Comparison of ENCODE assay signal across 8 cellular contexts in the genomic region with DNA sequence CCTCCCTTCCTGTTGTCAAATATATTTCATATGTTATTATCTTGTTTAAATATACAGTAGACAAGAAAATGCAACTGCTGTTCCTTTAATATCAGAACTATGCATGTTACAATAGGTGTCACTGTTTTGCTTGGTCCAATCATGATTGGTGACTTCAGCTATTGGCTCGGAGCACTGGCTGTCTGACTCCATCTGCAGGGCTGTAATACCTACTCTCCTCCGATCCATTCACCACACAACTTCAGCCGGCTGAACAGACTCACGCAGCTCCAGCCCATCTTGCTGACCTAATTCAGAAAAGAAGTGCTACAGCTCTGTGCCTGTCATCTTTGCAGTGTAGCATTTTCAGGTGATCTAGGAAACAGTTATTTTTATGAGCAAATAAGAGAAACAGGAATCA. TPM values are rescaled to one million over a fixed set of nuclear protein-coding genes. Genes with fewer than 3 reads are reported as not detected.
A peak's percentile ranks its signal among the peaks of the same experiment; 100 is the strongest.
DNase-seq lines count a peak whose midpoint lies in the region; ATAC-seq, FAIRE-seq and TF ChIP-seq lines count a peak whose summit lies in the region.

TSS of gene BTBD3 (plus strand) at position 231 of the 400 bp plus-strand sequence. CDS start 383 bp downstream, outside the sequence.

- CTCF ChIA-PET in H1 (lab: Charles Lee; ENCODE audit: partially characterized antibody), result interaction anchor here (1.0 to 1.5 kb wide), 2 partner anchors 11 to 242 kb away, joined by 3 to 4 read pairs; no protein-coding TSS in a partner anchor

- no peak within 1 kb of the TSS for H3K4ac ChIP-seq in H1 (replicated peaks; ENCODE audit: insufficient read length, low read depth, low read length)

- no peak within 1 kb of the TSS for H4K5ac ChIP-seq in H1 (ENCODE audit: insufficient read length, low read depth, low read length)

- no peak for FAIRE-seq in H1 (lab: Jason Lieb, UNC)

- H3K14ac ChIP-seq in H1 (ENCODE audit: insufficient read length), result no peak within 1 kb of the TSS

- POLR2A ChIA-PET in H1 (lab: Charles Lee; ENCODE audit: partially characterized antibody), result no interaction called here

- peak; percentile 57 for ATAC-seq in HG03025 (IDR thresholded peaks at IDR 0.05; ENCODE audit: low FRiP score, unreplicated experiment)

- H3K27ac ChIP-seq in H1 (ENCODE audit: low read depth, low read length) (no peak within 1 kb of the TSS), tibial nerve (peak within 1 kb of the TSS in 2 of 4 donors; percentile 60 to 64)

- H3K56ac ChIP-seq in H1 (replicated peaks; ENCODE audit: insufficient read length, low read depth, low read length), result no peak within 1 kb of the TSS

- DNase-seq in GM13976 (ENCODE audit: low spot score) (peak; percentile 6), NCI-H774 (lab: John Stamatoyannopoulos, UW) (peak; percentile 75), H1 (ENCODE audit: low read depth in 1 of 2, low spot score in 2 of 2) (no peak), medulla oblongata (ENCODE audit: extremely low spot score) (peak; percentile 81), tibial nerve (ENCODE audit: low spot score in 2 of 2) (no peak)
- no peak for DNase-seq in stimulated activated CD8-positive, alpha-beta memory T cell treated with anti-CD3 and anti-CD28 coated beads, Interleukin-4, amount 100 ng/mL, for 48 hours
- DNase-seq in activated naive CD4-positive, alpha-beta T cell treated with Interleukin-2 at 50 U/mL for 16 hours, result no peak

- H3K4me3 ChIP-seq in H1 (ENCODE audit: extremely low read depth in 1 of 4, insufficient read depth in 2 of 4, low read depth in 3 of 4, low read length in 4 of 4) (no peak within 1 kb of the TSS), tibial nerve (peak within 1 kb of the TSS; percentile 12 to 38 (median 13))

- TF ChIP-seq CTCF in GM13976 (IDR thresholded peaks at IDR 0.05; ENCODE audit: borderline replicate concordance, control extremely low read depth, extremely low read depth, insufficient read depth, missing control alignments) (no peak), H1 (IDR thresholded peaks at IDR 0.05; ENCODE audit: control extremely low read depth in 1 of 3, insufficient read depth in 1 of 3, low read depth in 1 of 3, low read length in 3 of 3) (no peak), tibial nerve (IDR thresholded peaks at IDR 0.05) (no peak)

- no peak within 1 kb of the TSS for H4K8ac ChIP-seq in H1 (ENCODE audit: extremely low read depth, insufficient read depth, low read length)

- H2BK5ac ChIP-seq in H1 (ENCODE audit: low read depth, low read length), result no peak within 1 kb of the TSS

- H2AFZ ChIP-seq in H1 (ENCODE audit: low read length), result no peak within 1 kb of the TSS

- in situ Hi-C loops in GM13976 (cut with MboI; ENCODE audit: low sequenced_read_pairs, unreplicated experiment), result no loop called here

- H3K18ac ChIP-seq in H1 (ENCODE audit: extremely low read depth, low read length), result no peak within 1 kb of the TSS

- no peaks in the 10 kb centered on the region; the same call in 1 of the 2 replicates for H3K79me1 ChIP-seq in H1 (ENCODE audit: low read depth, low read length)

- H3K4me2 ChIP-seq in H1 (ENCODE audit: insufficient read depth in 1 of 2, low read depth in 2 of 2, low read length in 2 of 2), result no peak within 1 kb of the TSS

- no peaks in the 10 kb centered on the region for H3K27me3 ChIP-seq in H1 (replicated peaks in 1 of 4; ENCODE audit: control insufficient read depth in 3 of 4, extremely low read depth in 1 of 4, insufficient read depth in 3 of 4, low read length in 3 of 4)
- no peaks in the 10 kb centered on the region for H3K27me3 ChIP-seq in tibial nerve

- H3K9me3 ChIP-seq in H1 (ENCODE audit: insufficient read depth in 2 of 2, low read depth in 1 of 2, low read length in 1 of 2), result no peaks in the 10 kb centered on the region
- no peaks in the 10 kb centered on the region for H3K9me3 ChIP-seq in tibial nerve

- H2BK20ac ChIP-seq in H1 (ENCODE audit: low read length), result no peak within 1 kb of the TSS

- no peak within 1 kb of the TSS for H4K91ac ChIP-seq in H1 (replicated peaks; ENCODE audit: insufficient read length, low read length)

- H3K9ac ChIP-seq in H1 (replicated peaks in 1 of 4; ENCODE audit: extremely low read depth in 1 of 4, low read depth in 3 of 4, low read length in 3 of 4), result no peak within 1 kb of the TSS

- H3K36me3 ChIP-seq in H1 (ENCODE audit: control insufficient read depth in 2 of 4, insufficient read depth in 4 of 4, low read length in 3 of 4), result peaks cover 2 to 18% (median 3%) of the 10 kb centered on the region in 4 experiments; a peak in 6 of 8 replicates
- H3K36me3 ChIP-seq in tibial nerve, result peaks cover 0 to 9% (median 0%) of the 10 kb centered on the region in 3 donors

- H2BK120ac ChIP-seq in H1 (replicated peaks; ENCODE audit: low read depth, low read length), result no peak within 1 kb of the TSS

- H2BK12ac ChIP-seq in H1 (ENCODE audit: low read depth, low read length), result no peak within 1 kb of the TSS

- H3K23ac ChIP-seq in H1 (ENCODE audit: insufficient read length), result no peak within 1 kb of the TSS

- no peak for TF ChIP-seq RAD21 in H1 (IDR thresholded peaks at IDR 0.05 in 1 of 2, conservative IDR thresholded peaks at IDR 0.05 in 1 of 2; ENCODE audit: low read depth in 2 of 2, low read length in 2 of 2)

- H4K20me1 ChIP-seq in H1 (replicated peaks in 1 of 2; ENCODE audit: control insufficient read depth in 1 of 2, insufficient read depth in 2 of 2, low read length in 2 of 2), result peaks cover 2 to 6% of the 10 kb centered on the region in 2 experiments

- no peak within 1 kb of the TSS for H2AK5ac ChIP-seq in H1 (ENCODE audit: low read depth, low read length)

- TF ChIP-seq POLR2A in H1 (IDR thresholded peaks at IDR 0.05; ENCODE audit: control extremely low read depth in 1 of 2, low read depth in 2 of 2, low read length in 2 of 2) (no peak), tibial nerve (IDR thresholded peaks at IDR 0.05) (no peak)

- TF ChIP-seq EP300 in H1 (IDR thresholded peaks at IDR 0.05; ENCODE audit: borderline replicate concordance in 1 of 2, low read depth in 2 of 2, low read length in 2 of 2) (no peak), tibial nerve (IDR thresholded peaks at IDR 0.05) (no peak)

- no peak within 1 kb of the TSS for H2BK15ac ChIP-seq in H1 (ENCODE audit: low read length)

- 79% methylated on average over 4 of the region's 4 CpGs; no CpG with 5 or more reads in 1 of the 2 experiments for WGBS in H1 (ENCODE audit: extremely low coverage in 1 of 2, insufficient coverage in 1 of 2, insufficient read length in 1 of 2, insufficient replicate concordance in 2 of 2, low coverage in 1 of 2, low lambda C conversion rate in 2 of 2, missing lambda C conversion rate in 1 of 2), 2 experiments
- WGBS in tibial nerve, 2 donors, result 1 to 7% methylated on average over 4 of the region's 4 CpGs

- H3K23me2 ChIP-seq in H1 (ENCODE audit: low read depth, low read length), result no peaks in the 10 kb centered on the region

- H3K79me2 ChIP-seq in H1 (ENCODE audit: control insufficient read depth in 1 of 2, insufficient read depth in 2 of 2, low read length in 2 of 2), result peaks cover 0 to 93% of the 10 kb centered on the region in 2 experiments; a peak in 3 of 4 replicates

- peaks cover 0 to 5% (median 1%) of the 10 kb centered on the region in 4 experiments; a peak in 3 of 7 replicates for H3K4me1 ChIP-seq in H1 (replicated peaks in 1 of 4; ENCODE audit: control insufficient read depth in 3 of 4, insufficient read depth in 4 of 4, low read length in 3 of 4)
- H3K4me1 ChIP-seq in tibial nerve, result peaks cover 0 to 38% (median 2%) of the 10 kb centered on the region in 4 donors

TF ChIP-seq in H1, 55 proteins besides CTCF, POLR2A, EP300 and RAD21:
- no peak for TF ChIP-seq GTF2F1 (IDR thresholded peaks at IDR 0.05; ENCODE audit: borderline replicate concordance, low read depth, low read length)
TF ChIP-seq in H1: peak in this region for 0.

RNA-seq across cellular contexts. Expression of gene BTBD3, which starts in this region (rescaled TPM):
- total RNA-seq in H1 (2021; fragmentation: NEBNext Ultra II Directional; extraction: Animal tissue kit (Norgen Biotek cat#: 25700)), result 45.5 and 47.7 TPM in 2 replicates
- polyA plus RNA-seq in H1 (2011; rRNA removed), result 29.2 and 36.7 TPM in 2 replicates
- 34.9 TPM for polyA plus RNA-seq in H1 (2011; cell fraction: cytosol; rRNA removed)
- polyA plus RNA-seq in H1 (2011; cell fraction: nucleus; rRNA removed), result 36.1 TPM
- 23.9 to 42.5 TPM (median 34.6 TPM) in 4 replicates for polyA plus RNA-seq in H1 (2012, experiment 1 of 2)
- polyA plus RNA-seq in H1 (2012, experiment 2 of 2), result 4.5 TPM
- 15.2 TPM for polyA plus RNA-seq in H1 (2013, experiment 1 of 2)
- polyA plus RNA-seq in H1 (2013, experiment 2 of 2), result 15.6 TPM
- polyA minus RNA-seq in H1 (2011; rRNA and poly(A)+ RNA removed), result 104 and 139 TPM in 2 replicates
- 29.4 TPM for polyA minus RNA-seq in H1 (2011; cell fraction: cytosol; rRNA and poly(A)+ RNA removed)
- polyA minus RNA-seq in H1 (2011; cell fraction: nucleus; rRNA and poly(A)+ RNA removed), result 67.6 TPM
- total RNA-seq in tibial nerve, result 10 to 100 TPM; 29.8 to 48.1 (median 38.7) TPM

Comparison
In these comparisons a context has a peak if more than half of its experiments do, and no peak if none do; other contexts are left out.
1. DNase-seq: peak in GM13976 (single experiment), NCI-H774 (single experiment) and medulla oblongata (single experiment); none in H1 (0 of 2), tibial nerve (0 of 2), stimulated activated CD8-positive, alpha-beta memory T cell treated with anti-CD3 and anti-CD28 coated beads, Interleukin-4, amount 100 ng/mL, for 48 hours (single experiment) and activated naive CD4-positive, alpha-beta T cell treated with Interleukin-2 at 50 U/mL for 16 hours (single experiment).
2. H3K4me3 ChIP-seq: peak in tibial nerve (4 of 4); none in H1 (0 of 4).